ENCODE assay signal across 1 cellular context in the genomic region with DNA sequence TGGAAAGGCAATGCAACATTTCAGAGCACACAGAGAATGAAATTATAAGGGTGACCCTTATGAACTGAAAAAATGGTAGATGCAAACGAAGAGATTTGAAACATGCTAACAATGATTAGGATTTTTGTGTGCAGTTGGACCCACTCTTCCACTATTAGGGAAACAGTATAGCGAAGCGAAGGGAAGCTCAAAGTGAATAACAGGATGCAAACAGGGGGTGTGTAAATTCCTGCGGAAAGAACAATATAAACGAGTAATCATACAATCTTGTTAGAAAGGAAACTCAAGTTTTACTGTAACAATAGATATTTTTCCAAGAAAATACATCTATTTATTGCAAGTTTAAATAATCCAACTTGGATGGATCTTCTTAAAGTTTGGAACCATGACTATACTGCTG.
TF ChIP-seq lines count a peak whose summit lies in the region.

No MANE protein-coding gene starts in this region.

TF ChIP-seq in GM23338, 12 proteins besides CTCF, POLR2A, EP300 and RAD21 (continued from another document):
- TF ChIP-seq EZH2 (IDR thresholded peaks at IDR 0.05; ENCODE audit: low read depth, unreplicated experiment) (no peak), JUNB (IDR thresholded peaks at IDR 0.05; ENCODE audit: unreplicated experiment) (no peak)
TF ChIP-seq in GM23338: peak in this region for 0.
